Comparison of ENCODE assay signal across 20 cellular contexts in genomic region chr14:65993996-65994395, GRCh38.
DNase-seq lines count a peak whose midpoint lies in the region; ATAC-seq and TF ChIP-seq lines count a peak whose summit lies in the region.
"Had no signal": no experiment of that assay in that cellular context is flagged by ENCODE, and none has a peak within 500 bp of the region (broad histone marks: within the 10 kb centered on the region; RNA-seq: fewer than 3 reads in every experiment).

No MANE protein-coding gene starts in this region.

- H3K4me2 ChIP-seq in neuronal stem cell (ENCODE audit: insufficient read depth, low read length, poor library complexity, severe bottlenecking): peak overlapping the region; percentile 35

- no peak overlapping the region for H3K18ac ChIP-seq in neuronal stem cell (ENCODE audit: low read length)

- H4K91ac ChIP-seq in neuronal stem cell (ENCODE audit: low read depth, low read length, poor library complexity): no peak overlapping the region

- ATAC-seq in T-helper 17 cell (no peak), right lobe of liver (no peak)
- ATAC-seq in stimulated activated effector memory CD8-positive, alpha-beta T cell treated with anti-CD3 and anti-CD28 coated beads, Interleukin-12 subunit alpha, Interleukin-12 subunit beta, amount 100 ng/mL, for 72 hours: no peak
- ATAC-seq: K562 had no signal

- no peaks in the 10 kb centered on the region for H3K36me3 Mint-ChIP-seq in T-helper 17 cell (ENCODE audit: low read depth)
- peaks cover 4% of the 10 kb centered on the region for H3K36me3 Mint-ChIP-seq in endodermal cell (ENCODE audit: low read depth)
- no peaks in the 10 kb centered on the region for H3K36me3 Mint-ChIP-seq in stimulated activated effector memory CD8-positive, alpha-beta T cell treated with anti-CD3 and anti-CD28 coated beads, Interleukin-12 subunit alpha, Interleukin-12 subunit beta, amount 100 ng/mL, for 72 hours
- H3K36me3 Mint-ChIP-seq: CD4-positive, CD25-positive, alpha-beta regulatory T cell had no signal

- H3K14ac ChIP-seq in neuronal stem cell (ENCODE audit: low read length): no peak overlapping the region

- H3K9me3 ChIP-seq in HAP-1: no peaks in the 10 kb centered on the region
- H3K9me3 ChIP-seq in T-helper 17 cell (ENCODE audit: control insufficient read depth, low read length, poor library complexity, severe bottlenecking): no peaks in the 10 kb centered on the region
- peaks cover 18% of the 10 kb centered on the region for H3K9me3 ChIP-seq in endodermal cell (ENCODE audit: control insufficient read depth, low read length)
- H3K9me3 ChIP-seq in neuronal stem cell (replicated peaks in 1 of 2; ENCODE audit: control insufficient read depth in 2 of 2, insufficient read depth in 1 of 2, low read depth in 1 of 2, low read length in 2 of 2): peaks cover 0 to 4% of the 10 kb centered on the region in 2 donors
- H3K9me3 ChIP-seq in right lobe of liver: no peaks in the 10 kb centered on the region
- H3K9me3 ChIP-seq: BE2C had no signal

- in situ Hi-C loops in HAP-1 (cut with MboI; ENCODE audit: low sequenced_read_pairs): no loop called here

- no peak overlapping the region for H2BK12ac ChIP-seq in neuronal stem cell (ENCODE audit: low read length)

- H3K79me1 ChIP-seq in neuronal stem cell (ENCODE audit: low read depth, low read length): no peaks in the 10 kb centered on the region

- H3K36me3 ChIP-seq in HAP-1 (replicated peaks) (no peaks in the 10 kb centered on the region), endodermal cell (ENCODE audit: control insufficient read depth, insufficient read depth, low read length) (no peaks in the 10 kb centered on the region), neuronal stem cell (replicated peaks in 1 of 2; ENCODE audit: control insufficient read depth in 2 of 2, insufficient read depth in 2 of 2, low read length in 2 of 2) (no peaks in the 10 kb centered on the region), right lobe of liver (no peaks in the 10 kb centered on the region)
- H3K36me3 ChIP-seq: BE2C had no signal

- intact Hi-C loops in right lobe of liver (cut with DNase I): no loop called here

- H3K27ac ChIP-seq in endodermal cell (ENCODE audit: low read depth, low read length) (no peak overlapping the region), neuronal stem cell (replicated peaks; ENCODE audit: low read length) (peak overlapping the region; percentile 75), right lobe of liver (no peak overlapping the region)

- no peak overlapping the region for H2AFZ ChIP-seq in neuronal stem cell (ENCODE audit: low read length)

- no peak overlapping the region for H4K8ac ChIP-seq in neuronal stem cell (ENCODE audit: low read depth, low read length)

- no peak overlapping the region for H2BK15ac ChIP-seq in neuronal stem cell (ENCODE audit: low read length)

- no peaks in the 10 kb centered on the region for H3K27me3 ChIP-seq in HAP-1 (ENCODE audit: low read depth)
- H3K27me3 ChIP-seq in endodermal cell (ENCODE audit: control insufficient read depth, insufficient read depth, low read length, poor library complexity, severe bottlenecking): no peaks in the 10 kb centered on the region
- no peaks in the 10 kb centered on the region for H3K27me3 ChIP-seq in neuronal stem cell (ENCODE audit: control insufficient read depth in 3 of 3, insufficient read depth in 3 of 3, low read depth in 1 of 3, low read length in 3 of 3)
- H3K27me3 ChIP-seq in right lobe of liver: no peaks in the 10 kb centered on the region
- H3K27me3 ChIP-seq: BE2C had no signal

- DNase-seq in HAP-1 (ENCODE audit: low spot score in 2 of 2) (peak; percentile 34 to 57), T-helper 17 cell (no peak), endodermal cell (peak; percentile 56), neuronal stem cell (ENCODE audit: low spot score) (peak; percentile 61), right lobe of liver (no peak), NCI-H446 (lab: John Stamatoyannopoulos, UW) (no peak), foreskin fibroblast (no peak)
- DNase-seq in stimulated activated effector memory CD8-positive, alpha-beta T cell treated with anti-CD3 and anti-CD28 coated beads, Interleukin-12 subunit alpha, Interleukin-12 subunit beta, amount 100 ng/mL, for 72 hours (ENCODE audit: low spot score in 2 of 2): no peak
- DNase-seq: ACHN; BE2C; C1 segment of cervical spinal cord; CD4-positive, CD25-positive, alpha-beta regulatory T cell; CD8-positive, alpha-beta memory T cell; COR-L47; DMS 273 treated with DMSO at 0.1 percent for 48 hours; DMS53; DND-41; EL; IMR-90 had no signal

- H3K27me3 Mint-ChIP-seq in T-helper 17 cell (no peaks in the 10 kb centered on the region), endodermal cell (ENCODE audit: insufficient read depth) (no peaks in the 10 kb centered on the region)

- H3K4ac ChIP-seq in neuronal stem cell (ENCODE audit: low read length): no peak overlapping the region

- TF ChIP-seq CTCF in endodermal cell (conservative IDR thresholded peaks at IDR 0.05) (no peak), right lobe of liver (IDR thresholded peaks at IDR 0.05) (no peak), foreskin fibroblast (IDR thresholded peaks at IDR 0.05; ENCODE audit: low read depth, low read length) (no peak)

- H2BK120ac ChIP-seq in neuronal stem cell (ENCODE audit: low read depth, low read length): no peak overlapping the region

- H3K27ac Mint-ChIP-seq in T-helper 17 cell: peak overlapping the region; percentile 89
- no peak overlapping the region for H3K27ac Mint-ChIP-seq in endodermal cell
- H3K27ac Mint-ChIP-seq in stimulated activated effector memory CD8-positive, alpha-beta T cell treated with anti-CD3 and anti-CD28 coated beads, Interleukin-12 subunit alpha, Interleukin-12 subunit beta, amount 100 ng/mL, for 72 hours: no peak overlapping the region
- H3K27ac Mint-ChIP-seq: CD8-positive, alpha-beta memory T cell had no signal

- peaks cover 10% of the 10 kb centered on the region for H3K4me1 ChIP-seq in HAP-1
- no peaks in the 10 kb centered on the region for H3K4me1 ChIP-seq in endodermal cell (ENCODE audit: control insufficient read depth, insufficient read depth, low read length)
- peaks cover 0 to 16% of the 10 kb centered on the region in 2 donors for H3K4me1 ChIP-seq in neuronal stem cell (ENCODE audit: control insufficient read depth in 2 of 2, insufficient read depth in 1 of 2, low read depth in 1 of 2, low read length in 2 of 2)
- no peaks in the 10 kb centered on the region for H3K4me1 ChIP-seq in right lobe of liver
- H3K4me1 ChIP-seq: BE2C had no signal

- WGBS in endodermal cell (ENCODE audit: insufficient coverage in 1 of 2, insufficient read length in 1 of 2), 2 experiments: 65 to 73% methylated on average over 4 to 5 of the region's 5 CpGs
- WGBS in neuronal stem cell (ENCODE audit: extremely low coverage in 2 of 2, insufficient read length in 2 of 2, insufficient replicate concordance in 1 of 2), 2 donors: no CpG with 5 or more reads among the region's 5 CpGs
- 69% methylated on average over 5 of the region's 5 CpGs for WGBS in right lobe of liver (ENCODE audit: insufficient coverage, low coverage, low lambda C conversion rate, missing lambda C conversion rate)

- H3K4me3 ChIP-seq in HAP-1: no peak overlapping the region
- H3K4me3 ChIP-seq in endodermal cell (ENCODE audit: low read length): no peak overlapping the region
- H3K4me3 ChIP-seq in neuronal stem cell (ENCODE audit: low read length in 2 of 2): no peak overlapping the region
- H3K4me3 ChIP-seq in right lobe of liver: no peak overlapping the region
- no peak overlapping the region for H3K4me3 ChIP-seq in foreskin fibroblast (ENCODE audit: low read depth in 1 of 2, low read length in 2 of 2)
- H3K4me3 ChIP-seq: K562 had no signal

- H3K23ac ChIP-seq in neuronal stem cell (ENCODE audit: low read depth, low read length, poor library complexity): no peak overlapping the region

- H3K4me1 Mint-ChIP-seq in T-helper 17 cell (peaks cover 14% of the 10 kb centered on the region), endodermal cell (peaks cover 19% of the 10 kb centered on the region)
- peaks cover 22% of the 10 kb centered on the region for H3K4me1 Mint-ChIP-seq in stimulated activated effector memory CD8-positive, alpha-beta T cell treated with anti-CD3 and anti-CD28 coated beads, Interleukin-12 subunit alpha, Interleukin-12 subunit beta, amount 100 ng/mL, for 72 hours

- H2BK5ac ChIP-seq in neuronal stem cell (ENCODE audit: low read length): no peak overlapping the region

- TF ChIP-seq POLR2A in right lobe of liver (IDR thresholded peaks at IDR 0.05): no peak

- H3K4me3 Mint-ChIP-seq in T-helper 17 cell (no peak overlapping the region), endodermal cell (no peak overlapping the region)
- H3K4me3 Mint-ChIP-seq in stimulated activated effector memory CD8-positive, alpha-beta T cell treated with anti-CD3 and anti-CD28 coated beads, Interleukin-12 subunit alpha, Interleukin-12 subunit beta, amount 100 ng/mL, for 72 hours: no peak overlapping the region
- H3K4me3 Mint-ChIP-seq: CD4-positive, CD25-positive, alpha-beta regulatory T cell; CD8-positive, alpha-beta memory T cell had no signal

- H2AK5ac ChIP-seq in neuronal stem cell (ENCODE audit: low read depth, low read length): no peak overlapping the region

- H3K9me3 Mint-ChIP-seq in endodermal cell: peaks cover 29% of the 10 kb centered on the region
- H3K9me3 Mint-ChIP-seq in stimulated activated effector memory CD8-positive, alpha-beta T cell treated with anti-CD3 and anti-CD28 coated beads, Interleukin-12 subunit alpha, Interleukin-12 subunit beta, amount 100 ng/mL, for 72 hours: no peaks in the 10 kb centered on the region

- no peak overlapping the region for H3K9ac ChIP-seq in endodermal cell (ENCODE audit: extremely low read depth, low read length, poor library complexity, severe bottlenecking)
- H3K9ac ChIP-seq in neuronal stem cell (ENCODE audit: low read depth, low read length, poor library complexity): no peak overlapping the region

Comparison
In these comparisons a context has a peak if more than half of its experiments do, and no peak if none do; other contexts are left out.
1. DNase-seq: peak in HAP-1 (2 of 2), endodermal cell (single experiment) and neuronal stem cell (single experiment); none in T-helper 17 cell (0 of 3), stimulated activated effector memory CD8-positive, alpha-beta T cell treated with anti-CD3 and anti-CD28 coated beads, Interleukin-12 subunit alpha, Interleukin-12 subunit beta, amount 100 ng/mL, for 72 hours (0 of 2), right lobe of liver (0 of 3), NCI-H446 (0 of 2) and foreskin fibroblast (0 of 2).